Comparison of ENCODE assay signal across 25 cellular contexts in the genomic region with DNA sequence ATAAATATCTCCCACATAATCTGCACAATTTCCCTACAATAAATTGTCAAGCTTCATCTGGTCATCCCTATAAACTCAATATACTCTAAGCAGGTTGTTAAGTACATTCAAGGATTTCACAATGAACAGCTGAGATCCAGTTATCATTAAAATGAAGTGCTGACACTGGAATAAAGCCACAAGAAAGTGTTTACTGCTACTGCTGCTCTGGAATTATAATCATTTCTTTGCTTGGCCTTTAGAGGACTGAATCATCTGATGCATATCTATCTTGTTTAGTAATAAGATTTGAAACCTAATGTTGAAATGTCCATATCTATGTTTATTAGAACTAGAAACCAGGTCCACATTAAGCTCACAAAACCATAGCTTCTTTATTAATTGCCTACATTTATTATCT.
"Had no signal": no experiment of that assay in that cellular context is flagged by ENCODE, and none has a peak within 500 bp of the region (broad histone marks: within the 10 kb centered on the region; RNA-seq: fewer than 3 reads in every experiment).

No MANE protein-coding gene starts in this region.

- H3K4me3 ChIP-seq: hepatocyte, lung, prostate gland, right atrium auricular region, skin epidermis, vagina had no signal

- H3K4me3 Mint-ChIP-seq: activated CD4-positive, alpha-beta T cell treated with anti-CD3 and anti-CD28 coated beads, Interleukin-2, amount 10 ng/mL, durations not matched to agents 24 days and 14 days; activated CD8-positive, alpha-beta T cell treated with anti-CD3 and anti-CD28 coated beads for 36 hours; activated naive CD8-positive, alpha-beta T cell treated with anti-CD3 and anti-CD28 coated beads, Interleukin-2, amount 10 ng/mL, durations not matched to agents 7 days and 5 days; activated T-helper 17 cell treated with anti-CD3 and anti-CD28 coated beads, Interleukin-2, amount 50 U/mL, for 72 hours; dendritic cell treated with granulocyte-macrophage colony-stimulating factor and Interleukin-4, amounts not matched to agents 40 ng/mL and 50 ng/mL, for 4 days; nephron progenitor cell; stimulated activated naive CD8-positive, alpha-beta T cell treated with anti-CD3 and anti-CD28 coated beads, Interleukin-15, amount 100 ng/mL, for 72 hours had no signal

- H3K27me3 ChIP-seq: foreskin keratinocyte, hepatocyte, right atrium auricular region, vagina had no signal

- H3K27me3 Mint-ChIP-seq: activated CD4-positive, alpha-beta T cell treated with anti-CD3 and anti-CD28 coated beads, Interleukin-2, amount 10 ng/mL, durations not matched to agents 24 days and 14 days; activated CD8-positive, alpha-beta T cell treated with anti-CD3 and anti-CD28 coated beads for 36 hours; activated naive CD8-positive, alpha-beta T cell treated with anti-CD3 and anti-CD28 coated beads, Interleukin-2, amount 10 ng/mL, durations not matched to agents 7 days and 5 days; activated T-helper 17 cell treated with anti-CD3 and anti-CD28 coated beads, Interleukin-2, amount 50 U/mL, for 72 hours; dendritic cell treated with granulocyte-macrophage colony-stimulating factor and Interleukin-4, amounts not matched to agents 40 ng/mL and 50 ng/mL, for 4 days; stimulated activated naive CD8-positive, alpha-beta T cell treated with anti-CD3 and anti-CD28 coated beads, Interleukin-15, amount 100 ng/mL, for 72 hours had no signal

- DNase-seq: activated CD4-positive, alpha-beta T cell treated with anti-CD3 and anti-CD28 coated beads, Interleukin-2, amount 10 ng/mL, durations not matched to agents 24 days and 14 days; activated CD8-positive, alpha-beta T cell treated with anti-CD3 and anti-CD28 coated beads for 36 hours; activated naive CD4-positive, alpha-beta T cell treated with Interleukin-2 at 50 U/mL for 16 hours; activated naive CD8-positive, alpha-beta T cell treated with anti-CD3 and anti-CD28 coated beads, Interleukin-2, amount 10 ng/mL, durations not matched to agents 7 days and 5 days; activated T-cell treated with anti-CD3 and anti-CD28 coated beads, Interleukin-2, amount 50 U/mL, for 1 hour; aorta; effector CD8-positive, alpha-beta T cell; foreskin keratinocyte; midbrain; nephron progenitor cell; occipital lobe; stimulated activated CD4-positive, alpha-beta T cell treated with anti-CD3 and anti-CD28 coated beads, Interleukin-15, amount 100 ng/mL, for 24 hours; stimulated activated CD4-positive, alpha-beta T cell treated with anti-CD3 and anti-CD28 coated beads, Interleukin-2, amount 100 ng/mL, for 48 hours; stimulated activated naive CD8-positive, alpha-beta T cell treated with anti-CD3 and anti-CD28 coated beads, Interleukin-15, amount 100 ng/mL, for 72 hours; T1000 had no signal

- H3K79me2 ChIP-seq: hepatocyte had no signal

- FAIRE-seq: islet of Langerhans had no signal

- ATAC-seq: activated CD8-positive, alpha-beta T cell treated with anti-CD3 and anti-CD28 coated beads for 36 hours; activated T-helper 17 cell treated with anti-CD3 and anti-CD28 coated beads, Interleukin-2, amount 50 U/mL, for 72 hours; esophagus mucosa; foreskin keratinocyte; stimulated activated naive CD8-positive, alpha-beta T cell treated with anti-CD3 and anti-CD28 coated beads, Interleukin-15, amount 100 ng/mL, for 72 hours had no signal

- H3K27ac Mint-ChIP-seq: activated CD4-positive, alpha-beta T cell treated with anti-CD3 and anti-CD28 coated beads, Interleukin-2, amount 10 ng/mL, durations not matched to agents 24 days and 14 days; activated CD8-positive, alpha-beta T cell treated with anti-CD3 and anti-CD28 coated beads for 36 hours; activated naive CD8-positive, alpha-beta T cell treated with anti-CD3 and anti-CD28 coated beads, Interleukin-2, amount 10 ng/mL, durations not matched to agents 7 days and 5 days; activated T-helper 17 cell treated with anti-CD3 and anti-CD28 coated beads, Interleukin-2, amount 50 U/mL, for 72 hours; dendritic cell treated with granulocyte-macrophage colony-stimulating factor and Interleukin-4, amounts not matched to agents 40 ng/mL and 50 ng/mL, for 4 days; nephron progenitor cell; stimulated activated naive CD8-positive, alpha-beta T cell treated with anti-CD3 and anti-CD28 coated beads, Interleukin-15, amount 100 ng/mL, for 72 hours had no signal

- H3K36me3 ChIP-seq: prostate gland, right atrium auricular region, vagina had no signal

- H3K9me3 Mint-ChIP-seq: dendritic cell treated with granulocyte-macrophage colony-stimulating factor and Interleukin-4, amounts not matched to agents 40 ng/mL and 50 ng/mL, for 4 days had no signal

- H3K9me3 ChIP-seq: prostate gland, right atrium auricular region, vagina had no signal

- H2AFZ ChIP-seq: hepatocyte had no signal

- H3K36me3 Mint-ChIP-seq: activated naive CD8-positive, alpha-beta T cell treated with anti-CD3 and anti-CD28 coated beads, Interleukin-2, amount 10 ng/mL, durations not matched to agents 7 days and 5 days had no signal

- H3K4me2 ChIP-seq: hepatocyte had no signal

- H3K27ac ChIP-seq: foreskin keratinocyte, hepatocyte, prostate gland, right atrium auricular region, skin epidermis, vagina had no signal

- H3K4me1 ChIP-seq: foreskin keratinocyte, prostate gland, right atrium auricular region, vagina had no signal

- H3K4me1 Mint-ChIP-seq: activated CD4-positive, alpha-beta T cell treated with anti-CD3 and anti-CD28 coated beads, Interleukin-2, amount 10 ng/mL, durations not matched to agents 24 days and 14 days; activated naive CD8-positive, alpha-beta T cell treated with anti-CD3 and anti-CD28 coated beads, Interleukin-2, amount 10 ng/mL, durations not matched to agents 7 days and 5 days; activated T-helper 17 cell treated with anti-CD3 and anti-CD28 coated beads, Interleukin-2, amount 50 U/mL, for 72 hours; nephron progenitor cell; stimulated activated naive CD8-positive, alpha-beta T cell treated with anti-CD3 and anti-CD28 coated beads, Interleukin-15, amount 100 ng/mL, for 72 hours had no signal
